In the genomic region with DNA sequence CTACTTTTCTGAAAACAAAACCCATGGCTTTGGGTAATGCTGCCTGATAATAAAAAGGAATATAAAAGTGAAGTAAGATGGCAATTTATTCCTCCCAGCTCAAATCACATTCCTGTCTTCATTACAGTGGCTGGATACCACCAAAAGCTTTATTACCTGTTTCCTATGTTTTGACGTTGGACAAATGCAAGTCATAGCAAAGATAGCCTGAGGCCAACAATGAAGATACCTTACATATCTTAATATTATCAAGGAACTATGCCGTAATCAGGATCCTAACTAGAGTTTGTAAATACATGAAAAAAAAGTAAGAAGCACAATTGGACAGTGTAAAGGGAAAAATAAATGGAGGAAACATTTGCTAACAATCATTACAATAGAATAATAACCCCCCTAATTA, we compare ENCODE assay signal across 25 cellular contexts.
"Had no signal": no experiment of that assay in that cellular context is flagged by ENCODE, and none has a peak within 500 bp of the region (broad histone marks: within the 10 kb centered on the region; RNA-seq: fewer than 3 reads in every experiment).

No MANE protein-coding gene starts in this region.

- ATAC-seq: heart right ventricle; left colon; stimulated activated naive CD8-positive, alpha-beta T cell treated with anti-CD3 and anti-CD28 coated beads, Interleukin-15, Interleukin-2, amounts not matched to agents 100 U/mL and 50 U/mL, for 24 hours; T-helper 17 cell had no signal

- DNase-seq: activated CD4-positive, alpha-beta T cell treated with anti-CD3 and anti-CD28 coated beads, Interleukin-2, amount 50 U/mL, for 1 hour; activated CD4-positive, CD25-positive, alpha-beta regulatory T cell treated with anti-CD3 and anti-CD28 coated beads, Interleukin-2, amount 50 U/mL, for 72 hours; activated CD8-positive, alpha-beta memory T cell treated with anti-CD3 and anti-CD28 coated beads for 24 hours; activated CD8-positive, alpha-beta memory T cell treated with anti-CD3 and anti-CD28 coated beads, Interleukin-2, amount 50 U/mL, for 48 hours; activated effector memory CD4-positive, alpha-beta T cell treated with Interleukin-2 at 50 U/mL for 16 hours; activated naive CD4-positive, alpha-beta T cell treated with anti-CD3 and anti-CD28 coated beads, Interleukin-2, amount 50 U/mL, for 16 hours; activated T-cell treated with anti-CD3 and anti-CD28 coated beads, Interleukin-2, amount 50 U/mL, for 48 hours; cerebellar nuclear complex; cortex of kidney; effector CD4-positive, alpha-beta T cell; heart right ventricle; left colon; mucosa of descending colon; naive B cell; stimulated activated naive CD8-positive, alpha-beta T cell treated with anti-CD3 and anti-CD28 coated beads, Interleukin-15, Interleukin-2, amounts not matched to agents 100 U/mL and 50 U/mL, for 24 hours; substantia nigra; T-helper 17 cell; tibial artery; uterus had no signal

- H3K4me1 Mint-ChIP-seq: naive B cell, T-helper 17 cell had no signal

- H3K27me3 ChIP-seq: ascending aorta, breast epithelium, esophagus muscularis mucosa, heart right ventricle, tibial artery, uterus had no signal

- H3K27me3 Mint-ChIP-seq: naive B cell, progenitor cell of endocrine pancreas, T-helper 17 cell had no signal

- H3K36me3 Mint-ChIP-seq: naive B cell had no signal

- H3K9me3 ChIP-seq: ascending aorta, breast epithelium, esophagus muscularis mucosa, heart right ventricle, mucosa of descending colon, tibial artery, uterus had no signal

- H3K4me1 ChIP-seq: ascending aorta, breast epithelium, uterus had no signal

- H3K4me3 ChIP-seq: ascending aorta, breast epithelium, esophagus muscularis mucosa, heart right ventricle, mucosa of descending colon, tibial artery, uterus had no signal

- H3K36me3 ChIP-seq: ascending aorta, breast epithelium, esophagus muscularis mucosa, heart right ventricle, tibial artery, uterus had no signal

- H3K27ac Mint-ChIP-seq: naive B cell, progenitor cell of endocrine pancreas, T-helper 17 cell had no signal

- H3K4me3 Mint-ChIP-seq: naive B cell, neural crest cell, T-helper 17 cell had no signal

- H3K9me3 Mint-ChIP-seq: neural crest cell had no signal

- H3K27ac ChIP-seq: ascending aorta, breast epithelium, esophagus muscularis mucosa, heart right ventricle, tibial artery, uterus, VCaP had no signal
